In genomic region chr12:107497231-107497630, GRCh38 we compare ENCODE assay signal across 20 cellular contexts.
A peak's percentile ranks its signal among the peaks of the same experiment; 100 is the strongest.
DNase-seq lines count a peak whose midpoint lies in the region; ATAC-seq, FAIRE-seq and TF ChIP-seq lines count a peak whose summit lies in the region.
"Had no signal": no experiment of that assay in that cellular context is flagged by ENCODE, and none has a peak within 500 bp of the region (broad histone marks: within the 10 kb centered on the region; RNA-seq: fewer than 3 reads in every experiment).

No MANE protein-coding gene starts in this region.

- H3K27me3 Mint-ChIP-seq in Calu3 (ENCODE audit: unreplicated experiment) = peaks cover 60% of the 10 kb centered on the region
- H3K27me3 Mint-ChIP-seq: CD4-positive, alpha-beta memory T cell had no signal

- H3K4me3 ChIP-seq in HEK293 (ENCODE audit: low read depth, low read length) = no peak overlapping the region
- H3K4me3 ChIP-seq in K562 = no peak overlapping the region
- H3K4me3 ChIP-seq in sigmoid colon = no peak overlapping the region
- H3K4me3 ChIP-seq: GM12878 had no signal

- no peak overlapping the region for H3K27ac Mint-ChIP-seq in Calu3 (ENCODE audit: unreplicated experiment)
- H3K27ac Mint-ChIP-seq: CD4-positive, alpha-beta memory T cell; HFFc6 had no signal

- no peak for TF ChIP-seq EP300 in K562 (IDR thresholded peaks at IDR 0.05; ENCODE audit: low read length)
- TF ChIP-seq EP300 in sigmoid colon (IDR thresholded peaks at IDR 0.05) = no peak

- TF ChIP-seq POLR2A in K562 (conservative IDR thresholded peaks at IDR 0.05) (no peak), sigmoid colon (IDR thresholded peaks at IDR 0.05) (no peak)

- no peaks in the 10 kb centered on the region for H3K9me1 ChIP-seq in K562 (ENCODE audit: control insufficient read depth, insufficient read depth, low read length)

- no peaks in the 10 kb centered on the region for H3K4me1 ChIP-seq in HEK293 (ENCODE audit: control insufficient read depth, insufficient read depth, low read length)
- H3K4me1 ChIP-seq in K562 (replicated peaks in 1 of 2; ENCODE audit: control insufficient read depth in 2 of 2, insufficient read depth in 2 of 2, low read length in 2 of 2) = no peaks in the 10 kb centered on the region
- no peaks in the 10 kb centered on the region for H3K4me1 ChIP-seq in sigmoid colon

- intact Hi-C loops in K562 (cut with micrococcal nuclease) = no loop called here
- intact Hi-C loops in sigmoid colon (cut with DNase I) = no loop called here
- intact Hi-C loops in Calu3 (cut with micrococcal nuclease; ENCODE audit: unreplicated experiment) = no loop called here

- H3K27me3 ChIP-seq in K562 (ENCODE audit: control insufficient read depth in 2 of 2, insufficient read depth in 2 of 2, low read length in 2 of 2) (peaks cover 2 to 22% of the 10 kb centered on the region in 2 experiments; a peak in 3 of 5 replicates), sigmoid colon (no peaks in the 10 kb centered on the region)

- POLR2A ChIA-PET in HEK293 (lab: Yijun Ruan, JAX) (no interaction called here), HEK293T (lab: Yijun Ruan, JAX) (no interaction called here), K562 (lab: Yijun Ruan, JAX) (no interaction called here)

- no peaks in the 10 kb centered on the region for H3K36me3 Mint-ChIP-seq in Calu3 (ENCODE audit: insufficient read depth, unreplicated experiment)

- no peak overlapping the region for H3K4me2 ChIP-seq in K562 (ENCODE audit: insufficient read depth, low read length)

- TF ChIP-seq RAD21 in K562 (CRISPR knock-in tag; conservative IDR thresholded peaks at IDR 0.05 in 1 of 2, IDR thresholded peaks at IDR 0.05 in 1 of 2) = no peak

- H3K36me3 ChIP-seq in HEK293 (ENCODE audit: control insufficient read depth in 2 of 2, insufficient read depth in 1 of 2, low read length in 2 of 2) = no peaks in the 10 kb centered on the region; a peak in 1 of 3 replicates
- H3K36me3 ChIP-seq in K562 (ENCODE audit: control insufficient read depth, insufficient read depth, low read length) = no peaks in the 10 kb centered on the region
- H3K36me3 ChIP-seq in sigmoid colon = no peaks in the 10 kb centered on the region

- FAIRE-seq in K562 (lab: Jason Lieb, UNC) = no peak
- FAIRE-seq: GM12878, GM18507 had no signal

- H3K27ac ChIP-seq in HEK293 (ENCODE audit: extremely low read depth, low read depth, low read length) = no peak overlapping the region
- no peak overlapping the region for H3K27ac ChIP-seq in K562 (ENCODE audit: extremely low read depth, low read depth, low read length)
- no peak overlapping the region for H3K27ac ChIP-seq in sigmoid colon

- no peaks in the 10 kb centered on the region; the same call in none of the 2 replicates for H4K20me1 ChIP-seq in K562 (replicated peaks; ENCODE audit: control insufficient read depth, insufficient read depth, low read length)

- TF ChIP-seq CTCF in HEK293 (tag by site-specific recombination; IDR thresholded peaks at IDR 0.05) (no peak), K562 (IDR thresholded peaks at IDR 0.05 in 2 of 3, conservative IDR thresholded peaks at IDR 0.05 in 1 of 3; ENCODE audit: insufficient read depth in 2 of 3, low read depth in 1 of 3, low read length in 3 of 3) (no peak), sigmoid colon (IDR thresholded peaks at IDR 0.05) (no peak), Calu3 (IDR thresholded peaks at IDR 0.05; ENCODE audit: unreplicated experiment) (no peak)

- no peak for ATAC-seq in K562
- no peak for ATAC-seq in HG03432 (IDR thresholded peaks at IDR 0.05; ENCODE audit: unreplicated experiment)
- ATAC-seq: GM12878 had no signal

- WGBS in K562 (ENCODE audit: insufficient coverage, low coverage, missing lambda C conversion rate) = 0% methylated on average over 2 of the region's 2 CpGs
- whole genome bisulfite sequencing in sigmoid colon, 2 donors = 95 to 97% methylated on average over 2 of the region's 2 CpGs

- in situ Hi-C loops in K562 (cut with MboI) = no loop called here

- BruUV-seq in K562 (replicated peaks; lab: Mats Ljungman, UMichigan) = no TSS peak
- no TSS peak for BruUV-seq in Calu3 (replicated peaks; lab: Mats Ljungman, UMichigan)

- no peak overlapping the region for H3K9ac ChIP-seq in K562 (ENCODE audit: insufficient read depth in 1 of 2, low read depth in 2 of 2, low read length in 2 of 2)

- H3K4me3 Mint-ChIP-seq in Calu3 (ENCODE audit: low read depth, unreplicated experiment) = no peak overlapping the region
- H3K4me3 Mint-ChIP-seq: CD4-positive, alpha-beta memory T cell; HFFc6 had no signal

- peaks cover 7% of the 10 kb centered on the region for H3K9me3 Mint-ChIP-seq in Calu3 (ENCODE audit: low read depth, unreplicated experiment)

- CTCF ChIA-PET in HEK293 (lab: Yijun Ruan, JAX) = no interaction called here
- CTCF ChIA-PET in HEK293T (lab: Yijun Ruan, JAX) = no interaction called here
- CTCF ChIA-PET in K562 (lab: Yijun Ruan, JAX; ENCODE audit: low intra/inter-chr PET ratio) = no interaction called here
- CTCF ChIA-PET in Calu3 (lab: Charles Lee) = no interaction called here

- H3K9me3 ChIP-seq in HEK293 (ENCODE audit: control insufficient read depth, insufficient read depth, low read depth, low read length) = no peaks in the 10 kb centered on the region
- H3K9me3 ChIP-seq in K562 (replicated peaks; ENCODE audit: control insufficient read depth, insufficient read depth, low read depth, low read length) = no peaks in the 10 kb centered on the region
- no peaks in the 10 kb centered on the region for H3K9me3 ChIP-seq in sigmoid colon

- no peaks in the 10 kb centered on the region for H3K4me1 Mint-ChIP-seq in Calu3 (ENCODE audit: low read depth, unreplicated experiment)

- no peak for DNase-seq in HEK293T (ENCODE audit: extremely low spot score)
- DNase-seq in K562 (ENCODE audit: extremely low read depth in 1 of 4, low spot score in 3 of 4) = no peak
- DNase-seq in sigmoid colon = peak; percentile 1
- DNase-seq in Calu3 = no peak
- no peak for DNase-seq in DMS53 (lab: John Stamatoyannopoulos, UW)
- DNase-seq: C1 segment of cervical spinal cord; CD4-positive, alpha-beta memory T cell; COR-L47; DMS153; DMS79; EL; GDM1; GOT3; H7; HCEC 1CT; HFFc6 had no signal

- no peaks in the 10 kb centered on the region for H3K79me2 ChIP-seq in K562 (ENCODE audit: control insufficient read depth, insufficient read depth, low read length)

- no peak overlapping the region for H2AFZ ChIP-seq in K562 (ENCODE audit: low read depth, low read length)

TF ChIP-seq in HEK293, 187 proteins besides CTCF, POLR2A, EP300 and RAD21 (continues in another document):
- TF ChIP-seq ZNF626 (tag by site-specific recombination; IDR thresholded peaks at IDR 0.05) = no peak
- TF ChIP-seq ZNF133 (tag by site-specific recombination; IDR thresholded peaks at IDR 0.05) = no peak; the same call in 1 of the 2 replicates
- TF ChIP-seq ZNF660 (tag by site-specific recombination; IDR thresholded peaks at IDR 0.05) = no peak
- TF ChIP-seq ZNF645 (tag by site-specific recombination; IDR thresholded peaks at IDR 0.05) = no peak

TF ChIP-seq in HEK293T, 16 proteins besides CTCF, POLR2A, EP300 and RAD21:
- TF ChIP-seq L3MBTL2 (conservative IDR thresholded peaks at IDR 0.05) (no peak), TARDBP (IDR thresholded peaks at IDR 0.05) (0 out of 2 replicates have a peak, but pooled peaks have one; percentile 19)

TF ChIP-seq in K562, 482 proteins besides CTCF, POLR2A, EP300 and RAD21:
- no peak for TF ChIP-seq CBFA2T3 (IDR thresholded peaks at IDR 0.05)
- TF ChIP-seq ATF1 (CRISPR knock-in tag; IDR thresholded peaks at IDR 0.05) = no peak
- TF ChIP-seq ATF1 (tag; IDR thresholded peaks at IDR 0.05) = peak; percentile 16; the same call in 1 of the 2 replicates
- 0 out of 2 replicates have a peak, but pooled peaks have one; percentile 51 for TF ChIP-seq ZBTB26 (CRISPR knock-in tag; IDR thresholded peaks at IDR 0.05)
- TF ChIP-seq HNRNPL (IDR thresholded peaks at IDR 0.05; ENCODE audit: low read depth, low read length) = no peak

Comparison
In these comparisons a context has a peak if more than half of its experiments do, and no peak if none do; other contexts are left out.
1. Of the 44 proteins assayed by ChIP-seq in both K562 and HEK293: peak only in K562: ZBTB26; only in HEK293: ZNF239; in both: none; in neither: 42.